Comparison of ENCODE assay signal across 8 cellular contexts in genomic region chrX:100819837-100820666, GRCh38. TPM values are rescaled to one million over a fixed set of nuclear protein-coding genes. Genes with fewer than 3 reads are reported as not detected.
DNase-seq lines count a peak whose midpoint lies in the region; ATAC-seq and TF ChIP-seq lines count a peak whose summit lies in the region.

TSS of gene CSTF2 (plus strand) at chrX:100820391. CDS start at chrX:100820417, 26 bp downstream.

- peak; percentile 51 for TF ChIP-seq CTCF in endodermal cell (conservative IDR thresholded peaks at IDR 0.05)

- peak within 1 kb of the TSS; percentile 75 for H3K27ac Mint-ChIP-seq in endodermal cell

- H3K4me1 ChIP-seq in endodermal cell (ENCODE audit: control insufficient read depth, insufficient read depth, low read length) (no peaks in the 10 kb centered on the region), mesodermal cell (ENCODE audit: control insufficient read depth, insufficient read depth, low read length, poor library complexity, severe bottlenecking) (no peaks in the 10 kb centered on the region)

- peaks cover 15% of the 10 kb centered on the region for H3K36me3 Mint-ChIP-seq in endodermal cell (ENCODE audit: low read depth)

- peaks cover 9% of the 10 kb centered on the region for H3K4me1 Mint-ChIP-seq in endodermal cell

- peaks cover 56% of the 10 kb centered on the region for H3K9me3 Mint-ChIP-seq in endodermal cell

- peak within 1 kb of the TSS; percentile 39 for H3K9ac ChIP-seq in endodermal cell (ENCODE audit: extremely low read depth, low read length, poor library complexity, severe bottlenecking)

- no peaks in the 10 kb centered on the region for H3K9me3 ChIP-seq in endodermal cell (ENCODE audit: control insufficient read depth, low read length)
- H3K9me3 ChIP-seq in mesodermal cell (ENCODE audit: control insufficient read depth, low read length): no peaks in the 10 kb centered on the region

- peaks cover 3% of the 10 kb centered on the region for H3K27me3 Mint-ChIP-seq in endodermal cell (ENCODE audit: insufficient read depth)

- DNase-seq in Caki2 (ENCODE audit: low read depth) (peak; percentile 78), HT1080 (ENCODE audit: low read depth) (peak; percentile 84), NOMO-1 treated with dmso at 0.1 percent for 144 hours (lab: John Stamatoyannopoulos, UW; ENCODE audit: unreplicated experiment) (peak; percentile 81), endodermal cell (peak; percentile 90)
- DNase-seq in activated CD8-positive, alpha-beta memory T cell treated with anti-CD3 and anti-CD28 coated beads for 48 hours (ENCODE audit: low read depth in 2 of 3, low spot score in 2 of 3): peak; percentile 40 to 52 (median 40)
- peak; percentile 43 for DNase-seq in stimulated activated CD8-positive, alpha-beta memory T cell treated with anti-CD3 and anti-CD28 coated beads, Interleukin-15, amount 100 ng/mL, for 24 hours (ENCODE audit: low read depth)

- peaks cover 26% of the 10 kb centered on the region for H3K36me3 ChIP-seq in endodermal cell (ENCODE audit: control insufficient read depth, insufficient read depth, low read length)
- peaks cover 23% of the 10 kb centered on the region for H3K36me3 ChIP-seq in mesodermal cell (ENCODE audit: control insufficient read depth, insufficient read depth, low read length)

- 0 to 3% methylated on average over 4 to 46 of the region's 49 CpGs for WGBS in endodermal cell (ENCODE audit: insufficient coverage in 1 of 2, insufficient read length in 1 of 2), 2 experiments
- WGBS in mesodermal cell (ENCODE audit: insufficient coverage in 2 of 2), 2 experiments: 1 to 6% methylated on average over 15 to 17 of the region's 49 CpGs

- peak within 1 kb of the TSS; percentile 85 for H3K4me3 Mint-ChIP-seq in endodermal cell

- ATAC-seq in GM21367 (IDR thresholded peaks at IDR 0.05; ENCODE audit: unreplicated experiment): peak; percentile 99

- H3K27ac ChIP-seq in endodermal cell (ENCODE audit: low read depth, low read length) (no peak within 1 kb of the TSS), mesodermal cell (ENCODE audit: low read depth, low read length, severe bottlenecking) (peak within 1 kb of the TSS; percentile 64)

- no peaks in the 10 kb centered on the region for H3K27me3 ChIP-seq in endodermal cell (ENCODE audit: control insufficient read depth, insufficient read depth, low read length, poor library complexity, severe bottlenecking)

- in situ Hi-C loops in Caki2 (cut with HindIII; ENCODE audit: low pct_unique_long_range_greater_than_20kb, low sequenced_read_pairs): no loop called here

- peak within 1 kb of the TSS; percentile 88 for H3K4me3 ChIP-seq in endodermal cell (ENCODE audit: low read length)
- H3K4me3 ChIP-seq in mesodermal cell (ENCODE audit: extremely low read depth, insufficient read depth, low read length, poor library complexity, severe bottlenecking): peak within 1 kb of the TSS; percentile 54

RNA-seq across cellular contexts. Expression of gene CSTF2, which starts in this region (rescaled TPM):
- 28.2 and 28.9 TPM in 2 replicates for total RNA-seq in Caki2 (2014; rRNA removed; shearing (Covaris generic); ENCODE audit: low replicate concordance)
- total RNA-seq in HT1080 (2014; rRNA removed; shearing (Covaris generic)): 55.4 and 59.3 TPM in 2 replicates
- polyA plus RNA-seq in HT1080 (2015; cell fraction: cytosol; rRNA removed): 30.7 and 34.9 TPM in 2 replicates
- polyA plus RNA-seq in HT1080 (2015; cell fraction: nucleus; rRNA removed): 60.0 and 68.7 TPM in 2 replicates
- 10 to 100 TPM; 27.4 to 28.3 TPM for total RNA-seq in endodermal cell
- polyA plus RNA-seq in endodermal cell (2013, experiment 1 of 2): 22.7 TPM
- polyA plus RNA-seq in endodermal cell (2013, experiment 2 of 2): 19.7 TPM
- 17.6 TPM for polyA plus RNA-seq in mesodermal cell (2013, experiment 1 of 2)
- polyA plus RNA-seq in mesodermal cell (2013, experiment 2 of 2): 15.1 TPM

Comparison
In these comparisons a context has a peak if more than half of its experiments do, and no peak if none do; other contexts are left out.
1. DNase-seq: peak in every context shown above with its lines; median percentile 90 in endodermal cell; 84 in HT1080; 81 in NOMO-1 treated with dmso at 0.1 percent for 144 hours; 78 in Caki2; 43 in stimulated activated CD8-positive, alpha-beta memory T cell treated with anti-CD3 and anti-CD28 coated beads, Interleukin-15, amount 100 ng/mL, for 24 hours; 40 in activated CD8-positive, alpha-beta memory T cell treated with anti-CD3 and anti-CD28 coated beads for 48 hours.